Comparison of ENCODE assay signal across 16 cellular contexts in genomic region chr7:138564365-138564764, GRCh38.
DNase-seq lines count a peak whose midpoint lies in the region; ATAC-seq and TF ChIP-seq lines count a peak whose summit lies in the region.
"Had no signal": no experiment of that assay in that cellular context is flagged by ENCODE, and none has a peak within 500 bp of the region (broad histone marks: within the 10 kb centered on the region; RNA-seq: fewer than 3 reads in every experiment).

No MANE protein-coding gene starts in this region.

- no peaks in the 10 kb centered on the region for H3K9me2 ChIP-seq in PC-3 (replicated peaks; ENCODE audit: low read length)

- CTCF ChIA-PET in PC-3 (lab: Charles Lee), result no interaction called here

- no peaks in the 10 kb centered on the region for H3K79me2 ChIP-seq in PC-3 (ENCODE audit: low read length)

- peaks cover 6% of the 10 kb centered on the region; the same call in 1 of the 2 replicates for H3K4me1 ChIP-seq in PC-3 (ENCODE audit: insufficient read depth, low read length)
- peaks cover 28 to 31% of the 10 kb centered on the region in 2 experiments for H3K4me1 ChIP-seq in neutrophil (ENCODE audit: control insufficient read depth in 1 of 2, insufficient read depth in 1 of 2, low read depth in 1 of 2, low read length in 1 of 2)
- H3K4me1 ChIP-seq: gastrocnemius medialis had no signal

- no peaks in the 10 kb centered on the region for H4K20me1 ChIP-seq in PC-3 (ENCODE audit: low read length)

- H2AFZ ChIP-seq in PC-3 (ENCODE audit: low read length), result no peak overlapping the region

- POLR2A ChIA-PET in PC-3 (lab: Charles Lee; ENCODE audit: unreplicated experiment), result no interaction called here

- intact Hi-C loops in PC-3 (cut with micrococcal nuclease), result no loop called here

- H3F3A ChIP-seq in PC-3 (ENCODE audit: low read length, unreplicated experiment), result no peaks in the 10 kb centered on the region

- DNase-seq in Daoy (ENCODE audit: low read depth), result peak; percentile 9
- peak; percentile 69 for DNase-seq in PC-3
- DNase-seq in fibroblast of peridontal ligament (ENCODE audit: extremely low read depth), result peak; percentile 21
- no peak for DNase-seq in hypothalamus (lab: John Stamatoyannopoulos, UW)
- DNase-seq: activated CD4-positive, CD25-positive, alpha-beta regulatory T cell; activated T-cell treated with anti-CD3 and anti-CD28 coated beads, Interleukin-2, amount 50 U/mL, for 4 hours; CD4-positive, alpha-beta memory T cell; GOT3; IMR-90; midbrain had no signal

- BruUV-seq in PC-3 (replicated peaks; lab: Mats Ljungman, UMichigan), result no TSS peak

- H3K36me3 ChIP-seq in PC-3 (ENCODE audit: low read depth, low read length) (peaks cover 61% of the 10 kb centered on the region), neutrophil (peaks cover 40% of the 10 kb centered on the region)

- H3K4me3 ChIP-seq in PC-3 (ENCODE audit: low read length), result peak overlapping the region; percentile 30; the same call in 1 of the 2 replicates
- peak overlapping the region in 1 of 2 experiments; percentile 46 for H3K4me3 ChIP-seq in neutrophil (ENCODE audit: low read depth in 1 of 2, low read length in 1 of 2)
- H3K4me3 ChIP-seq: skin epidermis had no signal

- H3K27ac ChIP-seq in PC-3 (ENCODE audit: low read length), result no peak overlapping the region
- peak overlapping the region; percentile 90 for H3K27ac ChIP-seq in neutrophil
- H3K27ac ChIP-seq: skin epidermis had no signal

- ATAC-seq in PC-3 (peak; percentile 15; the same call in 1 of the 2 replicates), GM21423 (IDR thresholded peaks at IDR 0.05; ENCODE audit: unreplicated experiment) (no peak), HG03045 (IDR thresholded peaks at IDR 0.05; ENCODE audit: unreplicated experiment) (no peak)
- no peak for ATAC-seq in activated CD4-positive, CD25-positive, alpha-beta regulatory T cell treated with anti-CD3 and anti-CD28 coated beads, Interleukin-2, amount 50 U/mL, for 24 hours
- ATAC-seq: activated T-cell treated with anti-CD3 and anti-CD28 coated beads, Interleukin-2, amount 50 U/mL, for 4 hours had no signal

- TF ChIP-seq CTCF in PC-3 (conservative IDR thresholded peaks at IDR 0.05; ENCODE audit: low read depth, low read length) (no peak), neutrophil (IDR thresholded peaks at IDR 0.05) (no peak)

- H3K4me2 ChIP-seq in PC-3 (ENCODE audit: low read length), result peak overlapping the region; percentile 53

- H3K9ac ChIP-seq in PC-3 (ENCODE audit: low read length), result no peak overlapping the region

- H3K27me3 ChIP-seq in PC-3 (ENCODE audit: low read length) (no peaks in the 10 kb centered on the region), neutrophil (no peaks in the 10 kb centered on the region)
- H3K27me3 ChIP-seq: gastrocnemius medialis had no signal

- H3K9me3 ChIP-seq in PC-3 (ENCODE audit: low read length), result 0 out of 2 replicates have a peak, but pooled peaks cover 3% of the 10 kb centered on the region
- peaks cover 18% of the 10 kb centered on the region for H3K9me3 ChIP-seq in neutrophil
- H3K9me3 ChIP-seq: gastrocnemius medialis had no signal

Comparison
In these comparisons a context has a peak if more than half of its experiments do, and no peak if none do; other contexts are left out.
1. DNase-seq: peak in Daoy (single experiment), PC-3 (single experiment) and fibroblast of peridontal ligament (single experiment); none in hypothalamus (0 of 51).